ENCODE assay signal across 8 cellular contexts in genomic region chr7:105521027-105521730, GRCh38. TPM values are rescaled to one million over a fixed set of nuclear protein-coding genes. Genes with fewer than 3 reads are reported as not detected.
A peak's percentile ranks its signal among the peaks of the same experiment; 100 is the strongest.
DNase-seq lines count a peak whose midpoint lies in the region; ATAC-seq lines count a peak whose summit lies in the region.

No MANE protein-coding gene starts in this region.

- peaks cover 27 to 47% (median 32%) of the 10 kb centered on the region in 10 experiments for H3K4me1 ChIP-seq in BLaER1 treated with 17β-estradiol and CSF1 and Interleukin-3, amounts not matched to agents 10 nM and 100 nM
- peaks cover 0 to 2% of the 10 kb centered on the region in 2 donors for H3K4me1 ChIP-seq in esophagus (ENCODE audit: control insufficient read depth in 2 of 2, insufficient read depth in 2 of 2, low read length in 1 of 2)
- peaks cover 12% of the 10 kb centered on the region in 2 donors for H3K4me1 ChIP-seq in mucosa of rectum (ENCODE audit: control insufficient read depth in 2 of 2, insufficient read depth in 2 of 2, low read length in 2 of 2)

- ATAC-seq in GM19328 (IDR thresholded peaks at IDR 0.05; ENCODE audit: unreplicated experiment) = peak; percentile 26
- peak; percentile 32 for ATAC-seq in HG03378 (IDR thresholded peaks at IDR 0.05; ENCODE audit: unreplicated experiment)
- ATAC-seq in stimulated activated effector memory CD8-positive, alpha-beta T cell treated with anti-CD3 and anti-CD28 coated beads, Interleukin-12 subunit alpha, Interleukin-12 subunit beta, amount 100 ng/mL, for 72 hours = peak; percentile 72

- peak overlapping the region; percentile 77 to 93 (median 87) for H3K9ac ChIP-seq in BLaER1 treated with 17β-estradiol and CSF1 and Interleukin-3, amounts not matched to agents 10 nM and 100 nM
- H3K9ac ChIP-seq in mucosa of rectum (ENCODE audit: low read depth in 1 of 2, low read length in 2 of 2) = peak overlapping the region; percentile 27 to 75

- H3K9me3 Mint-ChIP-seq in stimulated activated effector memory CD8-positive, alpha-beta T cell treated with anti-CD3 and anti-CD28 coated beads, Interleukin-12 subunit alpha, Interleukin-12 subunit beta, amount 100 ng/mL, for 72 hours = no peaks in the 10 kb centered on the region

- peak overlapping the region; percentile 78 to 97 (median 90) for H3K4me2 ChIP-seq in BLaER1 treated with 17β-estradiol and CSF1 and Interleukin-3, amounts not matched to agents 10 nM and 100 nM

- peaks cover 0 to 41% (median 34%) of the 10 kb centered on the region in 11 experiments; a peak in 17 of 22 replicates for H3K36me3 ChIP-seq in BLaER1 treated with 17β-estradiol and CSF1 and Interleukin-3, amounts not matched to agents 10 nM and 100 nM
- no peaks in the 10 kb centered on the region for H3K36me3 ChIP-seq in esophagus (ENCODE audit: control insufficient read depth in 2 of 2, insufficient read depth in 2 of 2, low read length in 1 of 2)
- peaks cover 0 to 3% of the 10 kb centered on the region in 2 donors for H3K36me3 ChIP-seq in mucosa of rectum (ENCODE audit: control insufficient read depth in 2 of 2, insufficient read depth in 2 of 2, low read length in 2 of 2)

- no peaks in the 10 kb centered on the region for H3K27me3 ChIP-seq in BLaER1 treated with 17β-estradiol and CSF1 and Interleukin-3, amounts not matched to agents 10 nM and 100 nM
- H3K27me3 ChIP-seq in esophagus (ENCODE audit: control insufficient read depth in 1 of 2, insufficient read depth in 2 of 2, low read length in 2 of 2) (no peaks in the 10 kb centered on the region), mucosa of rectum (ENCODE audit: control insufficient read depth in 2 of 2, insufficient read depth in 2 of 2, low read length in 2 of 2) (no peaks in the 10 kb centered on the region)

- peak; percentile 45 for DNase-seq in NCI-H460 (ENCODE audit: extremely low read depth, low read depth)
- DNase-seq in activated CD8-positive, alpha-beta memory T cell treated with anti-CD3 and anti-CD28 coated beads, Interleukin-2, amount 50 U/mL, for 4 hours = peak; percentile 60
- DNase-seq in stimulated activated effector memory CD8-positive, alpha-beta T cell treated with anti-CD3 and anti-CD28 coated beads, Interleukin-12 subunit alpha, Interleukin-12 subunit beta, amount 100 ng/mL, for 72 hours (ENCODE audit: low spot score in 2 of 2) = peak; percentile 31 to 83

- WGBS in esophagus, 2 donors = 5 to 15% methylated on average over 23 to 25 of the region's 25 CpGs

- H4K20me1 ChIP-seq in BLaER1 treated with 17β-estradiol and CSF1 and Interleukin-3, amounts not matched to agents 10 nM and 100 nM = peaks cover 0 to 56% (median 48%) of the 10 kb centered on the region in 11 experiments; a peak in 15 of 22 replicates

- H3K4me3 ChIP-seq in BLaER1 treated with 17β-estradiol and CSF1 and Interleukin-3, amounts not matched to agents 10 nM and 100 nM = peak overlapping the region; percentile 65 to 92 (median 86)
- H3K4me3 ChIP-seq in esophagus (ENCODE audit: low read depth in 1 of 2, low read length in 2 of 2) = peak overlapping the region; percentile 80 to 87
- peak overlapping the region; percentile 67 to 85 for H3K4me3 ChIP-seq in mucosa of rectum (ENCODE audit: low read length in 2 of 2)

- H3K9me3 ChIP-seq in BLaER1 treated with 17β-estradiol and CSF1 and Interleukin-3, amounts not matched to agents 10 nM and 100 nM (replicated peaks in 1 of 11) = no peaks in the 10 kb centered on the region
- no peaks in the 10 kb centered on the region for H3K9me3 ChIP-seq in esophagus (ENCODE audit: control insufficient read depth in 2 of 2, insufficient read depth in 1 of 2, low read depth in 1 of 2, low read length in 1 of 2)
- H3K9me3 ChIP-seq in mucosa of rectum (ENCODE audit: control insufficient read depth in 2 of 2, low read length in 2 of 2) = no peaks in the 10 kb centered on the region

- H3K4me3 Mint-ChIP-seq in stimulated activated effector memory CD8-positive, alpha-beta T cell treated with anti-CD3 and anti-CD28 coated beads, Interleukin-12 subunit alpha, Interleukin-12 subunit beta, amount 100 ng/mL, for 72 hours = peak overlapping the region; percentile 94

- H3K27ac ChIP-seq in BLaER1 treated with 17β-estradiol and CSF1 and Interleukin-3, amounts not matched to agents 10 nM and 100 nM = peak overlapping the region; percentile 27 to 87 (median 83); a peak in 21 of 22 replicates
- H3K27ac ChIP-seq in esophagus (ENCODE audit: low read depth in 2 of 2, low read length in 1 of 2) = peak overlapping the region; percentile 87 to 97
- peak overlapping the region; percentile 74 to 81 for H3K27ac ChIP-seq in mucosa of rectum (ENCODE audit: low read depth in 2 of 2, low read length in 2 of 2)

- peaks cover 42% of the 10 kb centered on the region for H3K36me3 Mint-ChIP-seq in stimulated activated effector memory CD8-positive, alpha-beta T cell treated with anti-CD3 and anti-CD28 coated beads, Interleukin-12 subunit alpha, Interleukin-12 subunit beta, amount 100 ng/mL, for 72 hours

- peaks cover 17% of the 10 kb centered on the region for H3K4me1 Mint-ChIP-seq in stimulated activated effector memory CD8-positive, alpha-beta T cell treated with anti-CD3 and anti-CD28 coated beads, Interleukin-12 subunit alpha, Interleukin-12 subunit beta, amount 100 ng/mL, for 72 hours

- peak overlapping the region; percentile 94 for H3K27ac Mint-ChIP-seq in stimulated activated effector memory CD8-positive, alpha-beta T cell treated with anti-CD3 and anti-CD28 coated beads, Interleukin-12 subunit alpha, Interleukin-12 subunit beta, amount 100 ng/mL, for 72 hours

RNA-seq across cellular contexts. Expression of gene PUS7, which starts 0.9 kb away (rescaled TPM):
- 40.2 and 50.6 TPM in 2 replicates for total RNA-seq in NCI-H460 (2014; rRNA removed; shearing (Covaris generic))
- polyA plus RNA-seq in NCI-H460 (2014; cell fraction: nucleus; rRNA removed) = 46.4 and 62.4 TPM in 2 replicates
- polyA plus RNA-seq in esophagus = 1 to 10 TPM; 5.4 to 7.5 TPM

RNA-seq across cellular contexts. Expression of gene RINT1, which starts 10.8 kb away (rescaled TPM):
- 12.8 and 18.6 TPM in 2 replicates for total RNA-seq in NCI-H460 (2014; rRNA removed; shearing (Covaris generic))
- 12.4 and 13.0 TPM in 2 replicates for polyA plus RNA-seq in NCI-H460 (2014; cell fraction: nucleus; rRNA removed)
- polyA plus RNA-seq in esophagus = 10 to 100 TPM; 12.1 to 15.5 TPM

Comparison
In these comparisons a context has a peak if more than half of its experiments do, and no peak if none do; other contexts are left out.
1. Peak in every context shown above with its lines: DNase-seq, ATAC-seq, H3K4me3 ChIP-seq and H3K27ac ChIP-seq.